ENCODE assay signal across 7 cellular contexts in genomic region chr13:48232420-48233096, GRCh38. TPM values are rescaled to one million over a fixed set of nuclear protein-coding genes. Genes with fewer than 3 reads are reported as not detected.
DNase-seq lines count a peak whose midpoint lies in the region; ATAC-seq and TF ChIP-seq lines count a peak whose summit lies in the region.

No MANE protein-coding gene starts in this region.

- H3K27ac Mint-ChIP-seq in naive thymus-derived CD8-positive, alpha-beta T cell, result peak overlapping the region; percentile 97 to 99 (median 98)

- H3K27me3 ChIP-seq in SJSA1 (replicated peaks), result no peaks in the 10 kb centered on the region; the same call in 1 of the 2 replicates

- H3K9me3 ChIP-seq in SJSA1 (replicated peaks), result no peaks in the 10 kb centered on the region

- peaks cover 6% of the 10 kb centered on the region for H3K36me3 ChIP-seq in SJSA1

- no peaks in the 10 kb centered on the region for H3K27me3 Mint-ChIP-seq in naive thymus-derived CD8-positive, alpha-beta T cell

- H3K4me1 Mint-ChIP-seq in naive thymus-derived CD8-positive, alpha-beta T cell, result peaks cover 31 to 67% (median 57%) of the 10 kb centered on the region in 4 donors

- CTCF ChIA-PET in HEK293T (lab: Yijun Ruan, JAX), result interaction anchor here (0.6 kb wide), 2 partner anchors 115 to 164 kb away, joined by 3 read pairs; no protein-coding TSS in a partner anchor

- H3K36me3 Mint-ChIP-seq in naive thymus-derived CD8-positive, alpha-beta T cell, result peaks cover 6 to 25% (median 23%) of the 10 kb centered on the region in 3 donors

- no peaks in the 10 kb centered on the region for H3K9me3 Mint-ChIP-seq in naive thymus-derived CD8-positive, alpha-beta T cell

- no peak for DNase-seq in HEK293T (ENCODE audit: extremely low spot score)
- peak in 1 of 2 experiments; percentile 42 for DNase-seq in SJSA1 (ENCODE audit: low read depth in 1 of 2, low spot score in 2 of 2)
- DNase-seq in epithelial cell of prostate (ENCODE audit: low read depth, low spot score), result no peak
- DNase-seq in naive thymus-derived CD8-positive, alpha-beta T cell, result peak in 1 of 10 donors; percentile 28
- no peak for DNase-seq in AG08395 (ENCODE audit: low spot score)

- peaks cover 18% of the 10 kb centered on the region for H3K4me1 ChIP-seq in SJSA1 (replicated peaks)

- H3K27ac ChIP-seq in SJSA1, result no peak overlapping the region
- H3K27ac ChIP-seq in epithelial cell of prostate, result peak overlapping the region; percentile 81

- POLR2A ChIA-PET in HEK293T (lab: Yijun Ruan, JAX), result interaction anchor here (0.8 to 2.1 kb wide), 3 partner anchors 9 to 70 kb away, joined by 4 to 10 read pairs (median 7); no protein-coding TSS in a partner anchor
- POLR2A ChIA-PET in naive thymus-derived CD8-positive, alpha-beta T cell (lab: Charles Lee), result interaction anchor here (0.6 to 7.4 kb wide), 33 partner anchors 9 to 742 kb away, joined by 3 to 113 read pairs (median 6); partner anchors contain the start of genes MED4, NUDT15 and RB1

- H3K4me3 ChIP-seq in GM12875 (ENCODE audit: low read depth, low read length), result peak overlapping the region; percentile 82
- H3K4me3 ChIP-seq in SJSA1, result peak overlapping the region; percentile 98

- H3K4me3 Mint-ChIP-seq in naive thymus-derived CD8-positive, alpha-beta T cell, result peak overlapping the region; percentile 84 to 99 (median 96)

- no peak for TF ChIP-seq CTCF in GM12875 (IDR thresholded peaks at IDR 0.05; ENCODE audit: borderline replicate concordance, insufficient read depth, low read depth, low read length)

- peak; percentile 9 to 19 for ATAC-seq in naive thymus-derived CD8-positive, alpha-beta T cell
- ATAC-seq in HG03097 (IDR thresholded peaks at IDR 0.05; ENCODE audit: low FRiP score, unreplicated experiment), result no peak

TF ChIP-seq in HEK293T, 16 proteins besides CTCF, POLR2A, EP300 and RAD21:
- TF ChIP-seq HDGF (IDR thresholded peaks at IDR 0.05; ENCODE audit: borderline replicate concordance) (no peak), L3MBTL2 (conservative IDR thresholded peaks at IDR 0.05) (0 out of 2 replicates have a peak, but pooled peaks have one; percentile 26), ELF4 (IDR thresholded peaks at IDR 0.05) (no peak), ARNT (IDR thresholded peaks at IDR 0.05) (no peak)
TF ChIP-seq in HEK293T: peak in this region for 1.

RNA-seq across cellular contexts. Expression of gene ITM2B, which starts 0.4 kb away (rescaled TPM):
- total RNA-seq in SJSA1 (2014; rRNA removed; shearing (Covaris generic)), result 142 and 172 TPM in 2 replicates
- 100 to 1,000 TPM; 733 to 793 TPM for total RNA-seq in naive thymus-derived CD8-positive, alpha-beta T cell
- polyA plus RNA-seq in naive thymus-derived CD8-positive, alpha-beta T cell, result 1,000 to 10,000 TPM; 1,063 to 1,292 (median 1,234) TPM
